Comparison of ENCODE assay signal across 33 cellular contexts in the genomic region with DNA sequence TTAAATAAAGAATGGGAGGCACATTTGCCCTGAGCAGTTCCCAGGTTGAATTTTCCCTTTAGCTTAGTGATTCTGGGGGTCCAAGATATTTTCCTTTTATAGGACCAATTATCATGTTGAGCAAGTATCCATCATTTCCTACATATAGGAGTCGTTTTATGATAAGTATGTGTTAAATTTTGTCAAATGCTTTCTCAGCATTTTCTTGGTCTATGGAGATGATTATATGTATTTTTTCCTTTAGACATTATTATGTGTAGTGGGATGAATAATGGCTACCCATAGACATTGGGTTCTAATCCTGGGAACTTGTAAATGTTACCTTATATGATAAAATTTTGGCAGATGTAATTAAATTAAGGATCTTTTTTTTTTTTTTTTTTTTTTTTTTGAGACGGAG.
"Had no signal": no experiment of that assay in that cellular context is flagged by ENCODE, and none has a peak within 500 bp of the region (broad histone marks: within the 10 kb centered on the region; RNA-seq: fewer than 3 reads in every experiment).

No MANE protein-coding gene starts in this region.

- DNase-seq: activated B cell treated with CpG ODN at 0.5 μM for 24 hours; activated CD4-positive, alpha-beta memory T cell treated with anti-CD3 and anti-CD28 coated beads for 36 hours; activated CD4-positive, alpha-beta T cell treated with anti-CD3 and anti-CD28 coated beads for 4 hours; activated CD4-positive, alpha-beta T cell treated with anti-CD3 and anti-CD28 coated beads, Interleukin-2, amount 50 U/mL, for 1 hour; activated CD4-positive, alpha-beta T cell treated with anti-CD3 and anti-CD28 coated beads, Interleukin-2, amount 50 U/mL, for 4 hours; activated CD4-positive, CD25-positive, alpha-beta regulatory T cell treated with anti-CD3 and anti-CD28 coated beads, Interleukin-2, amount 50 U/mL, for 72 hours; activated CD8-positive, alpha-beta memory T cell treated with anti-CD3 and anti-CD28 coated beads, Interleukin-2, amount 50 U/mL, for 4 hours; activated CD8-positive, alpha-beta T cell treated with anti-CD3 and anti-CD28 coated beads for 36 hours; activated effector memory CD4-positive, alpha-beta T cell treated with anti-CD3 and anti-CD28 coated beads, Interleukin-2, amount 50 U/mL, for 16 hours; activated gamma-delta T cell treated with Interleukin-2 at 50 U/mL for 16 hours; activated naive CD4-positive, alpha-beta T cell; activated naive CD4-positive, alpha-beta T cell treated with anti-CD3 and anti-CD28 coated beads for 36 hours; activated naive CD4-positive, alpha-beta T cell treated with anti-CD3 and anti-CD28 coated beads, Interleukin-2, amount 50 U/mL, for 16 hours; activated naive CD8-positive, alpha-beta T cell treated with anti-CD3 and anti-CD28 coated beads for 36 hours; activated T-cell treated with anti-CD3 and anti-CD28 coated beads for 4 hours; activated T-cell treated with anti-CD3 and anti-CD28 coated beads, Interleukin-2, amount 50 U/mL, for 1 hour; activated T-cell treated with anti-CD3 and anti-CD28 coated beads, Interleukin-2, amount 50 U/mL, for 4 hours; activated T-cell treated with anti-CD3 and anti-CD28 coated beads, Interleukin-2, amount 50 U/mL, for 72 hours; adrenal gland; amniotic stem cell; aorta; body of pancreas; brain microvascular endothelial cell; central memory CD4-positive, alpha-beta T cell; T-helper 17 cell had no signal

- H3K36me3 Mint-ChIP-seq: activated naive CD4-positive, alpha-beta T cell treated with anti-CD3 and anti-CD28 coated beads, Interleukin-2, amount 50 U/mL, for 72 hours had no signal

- H3K9me3 ChIP-seq: adrenal gland, body of pancreas, breast epithelium had no signal

- H3K9me3 Mint-ChIP-seq: activated CD4-positive, alpha-beta T cell treated with anti-CD3 and anti-CD28 coated beads, Interleukin-2, amount 10 ng/mL, durations not matched to agents 24 days and 14 days; activated CD8-positive, alpha-beta T cell treated with anti-CD3 and anti-CD28 coated beads for 36 hours had no signal

- H3K4me1 ChIP-seq: adrenal gland, body of pancreas, breast epithelium had no signal

- FAIRE-seq: astrocyte, TTC549 had no signal

- H3K27ac Mint-ChIP-seq: activated B cell treated with CpG ODN at 0.5 μM for 24 hours; activated CD4-positive, alpha-beta memory T cell treated with anti-CD3 and anti-CD28 coated beads for 36 hours; activated CD4-positive, alpha-beta T cell treated with anti-CD3 and anti-CD28 coated beads, Interleukin-2, amount 10 ng/mL, durations not matched to agents 24 days and 14 days; activated CD8-positive, alpha-beta T cell treated with anti-CD3 and anti-CD28 coated beads for 36 hours; activated naive CD4-positive, alpha-beta T cell treated with anti-CD3 and anti-CD28 coated beads for 36 hours; activated naive CD4-positive, alpha-beta T cell treated with anti-CD3 and anti-CD28 coated beads, Interleukin-2, amount 50 U/mL, for 72 hours; activated naive CD8-positive, alpha-beta T cell treated with anti-CD3 and anti-CD28 coated beads for 36 hours; activated T-cell treated with anti-CD3 and anti-CD28 coated beads, Interleukin-2, amount 50 U/mL, for 72 hours; activated T-helper 1 cell treated with anti-CD3 and anti-CD28 coated beads, Interleukin-12 subunit alpha, Interleukin-12 subunit beta, Interleukin-2, Interleukin-4 antibody, amounts not matched to agents 30 ng/mL and 10 ng/mL and 1 ng/mL, durations not matched to agents 14 hours and 24 hours and 36 hours; activated T-helper 17 cell treated with anti-CD3 and anti-CD28 coated beads, Interleukin-2, amount 50 U/mL, for 72 hours; T-helper 17 cell had no signal

- H3K36me3 ChIP-seq: adrenal gland, brain microvascular endothelial cell, breast epithelium had no signal

- ATAC-seq: activated CD8-positive, alpha-beta T cell treated with anti-CD3 and anti-CD28 coated beads for 36 hours; activated naive CD4-positive, alpha-beta T cell treated with anti-CD3 and anti-CD28 coated beads, Interleukin-2, amount 50 U/mL, for 72 hours; activated T-cell treated with anti-CD3 and anti-CD28 coated beads, Interleukin-2, amount 50 U/mL, for 4 hours; activated T-cell treated with anti-CD3 and anti-CD28 coated beads, Interleukin-2, amount 50 U/mL, for 72 hours; activated T-helper 17 cell treated with anti-CD3 and anti-CD28 coated beads, Interleukin-2, amount 50 U/mL, for 72 hours; body of pancreas; T-helper 17 cell had no signal

- H3K4me3 ChIP-seq: adrenal gland, body of pancreas, breast epithelium had no signal

- H3K27me3 ChIP-seq: adrenal gland, body of pancreas, brain microvascular endothelial cell, breast epithelium had no signal

- H3K27me3 Mint-ChIP-seq: activated B cell treated with CpG ODN at 0.5 μM for 24 hours, T-helper 17 cell had no signal

- H3K4me3 Mint-ChIP-seq: activated B cell treated with CpG ODN at 0.5 μM for 24 hours; activated CD4-positive, alpha-beta memory T cell treated with anti-CD3 and anti-CD28 coated beads for 36 hours; activated CD4-positive, alpha-beta T cell treated with anti-CD3 and anti-CD28 coated beads, Interleukin-2, amount 10 ng/mL, durations not matched to agents 24 days and 14 days; activated CD8-positive, alpha-beta T cell treated with anti-CD3 and anti-CD28 coated beads for 36 hours; activated naive CD4-positive, alpha-beta T cell treated with anti-CD3 and anti-CD28 coated beads for 36 hours; activated naive CD8-positive, alpha-beta T cell treated with anti-CD3 and anti-CD28 coated beads for 36 hours; activated T-cell treated with anti-CD3 and anti-CD28 coated beads, Interleukin-2, amount 50 U/mL, for 4 hours; activated T-cell treated with anti-CD3 and anti-CD28 coated beads, Interleukin-2, amount 50 U/mL, for 72 hours; activated T-helper 1 cell treated with anti-CD3 and anti-CD28 coated beads, Interleukin-12 subunit alpha, Interleukin-12 subunit beta, Interleukin-2, Interleukin-4 antibody, amounts not matched to agents 30 ng/mL and 10 ng/mL and 1 ng/mL, durations not matched to agents 14 hours and 24 hours and 36 hours; activated T-helper 17 cell treated with anti-CD3 and anti-CD28 coated beads, Interleukin-2, amount 50 U/mL, for 72 hours; T-helper 17 cell had no signal

- H3K27ac ChIP-seq: adrenal gland, body of pancreas, brain microvascular endothelial cell, breast epithelium, VCaP had no signal

- H3K4me1 Mint-ChIP-seq: activated B cell treated with CpG ODN at 0.5 μM for 24 hours; activated CD4-positive, alpha-beta T cell treated with anti-CD3 and anti-CD28 coated beads, Interleukin-2, amount 10 ng/mL, durations not matched to agents 24 days and 14 days; activated naive CD8-positive, alpha-beta T cell treated with anti-CD3 and anti-CD28 coated beads for 36 hours had no signal
